1 cellular context compared by ENCODE assay signal in the genomic region with DNA sequence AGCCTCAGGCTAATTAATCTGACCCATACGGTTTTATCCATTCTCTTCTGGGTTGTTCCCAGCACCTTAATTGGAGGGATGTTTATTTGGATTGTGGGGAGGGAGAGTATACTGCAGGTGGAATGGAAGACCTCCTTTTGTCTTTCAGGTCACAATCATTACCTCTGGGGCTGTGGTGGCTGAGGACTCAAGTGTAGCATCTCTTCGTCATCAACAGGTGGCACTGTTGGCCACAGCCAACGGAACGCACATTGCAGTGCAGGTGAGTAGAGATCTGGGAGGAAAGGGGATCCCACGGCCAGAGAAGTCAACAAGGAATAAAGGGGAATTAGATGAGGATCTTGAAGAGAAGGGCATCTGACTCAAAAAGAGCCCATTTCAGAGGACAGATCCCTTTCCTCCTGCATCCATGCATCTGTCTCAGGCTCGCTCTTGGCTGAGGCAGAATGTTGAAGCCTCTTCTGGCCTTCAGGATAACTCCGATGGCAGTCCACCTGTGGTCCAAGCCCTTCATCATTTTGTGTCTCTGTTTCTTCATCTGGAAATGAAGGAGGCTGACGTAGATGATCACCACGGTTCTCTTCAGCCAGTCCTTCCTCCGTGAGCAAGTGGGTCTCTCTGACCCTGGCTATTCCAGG.
TF ChIP-seq lines count a peak whose summit lies in the region.

No MANE protein-coding gene starts in this region.

TF ChIP-seq in HepG2, 621 proteins besides CTCF, POLR2A, EP300 and RAD21 (continues in another document):
- TF ChIP-seq ARNTL (CRISPR knock-in tag; IDR thresholded peaks at IDR 0.05) (peak; percentile 68; the same call in 1 of the 2 replicates), ZNF646 (CRISPR knock-in tag; IDR thresholded peaks at IDR 0.05) (no peak), ZNF17 (CRISPR knock-in tag; IDR thresholded peaks at IDR 0.05) (no peak), NFATC3 (CRISPR knock-in tag; IDR thresholded peaks at IDR 0.05) (no peak), ZNF160 (CRISPR knock-in tag; IDR thresholded peaks at IDR 0.05) (no peak), THAP11 (CRISPR knock-in tag; IDR thresholded peaks at IDR 0.05) (peak; percentile 32; the same call in 1 of the 2 replicates), SOX5 (CRISPR knock-in tag; IDR thresholded peaks at IDR 0.05; ENCODE audit: borderline replicate concordance) (no peak), SOX6 (IDR thresholded peaks at IDR 0.05) (no peak), SOX6 (CRISPR knock-in tag; IDR thresholded peaks at IDR 0.05) (0 out of 2 replicates have a peak, but pooled peaks have one; percentile 15), FOSL2 (CRISPR knock-in tag; IDR thresholded peaks at IDR 0.05) (peak; percentile 44), ZNF331 (CRISPR knock-in tag; IDR thresholded peaks at IDR 0.05) (peak; percentile 45; the same call in 1 of the 2 replicates), HMGXB3 (CRISPR knock-in tag; IDR thresholded peaks at IDR 0.05; ENCODE audit: borderline replicate concordance) (peak; percentile 57; the same call in 1 of the 2 replicates), MXD4 (CRISPR knock-in tag; IDR thresholded peaks at IDR 0.05) (0 out of 2 replicates have a peak, but pooled peaks have one; percentile 38), MXD1 (CRISPR knock-in tag; IDR thresholded peaks at IDR 0.05) (0 out of 2 replicates have a peak, but pooled peaks have one; percentile 27), GATA4 (IDR thresholded peaks at IDR 0.05; ENCODE audit: borderline replicate concordance, low read depth) (no peak), ERF (CRISPR knock-in tag; IDR thresholded peaks at IDR 0.05) (0 out of 2 replicates have a peak, but pooled peaks have one; percentile 27), TEAD2 (CRISPR knock-in tag; IDR thresholded peaks at IDR 0.05) (no peak), ZNF674 (CRISPR knock-in tag; IDR thresholded peaks at IDR 0.05; ENCODE audit: low read depth) (0 out of 2 replicates have a peak, but pooled peaks have one; percentile 17), NFYB (CRISPR knock-in tag; IDR thresholded peaks at IDR 0.05) (0 out of 2 replicates have a peak, but pooled peaks have one; percentile 18), TEAD3 (CRISPR knock-in tag; optimal IDR thresholded peaks at IDR 0.05; ENCODE audit: borderline replicate concordance) (peak; percentile 73), ELF3 (CRISPR knock-in tag; IDR thresholded peaks at IDR 0.05) (0 out of 2 replicates have a peak, but pooled peaks have one; percentile 20), MIXL1 (CRISPR knock-in tag; IDR thresholded peaks at IDR 0.05) (peak; percentile 68; the same call in 1 of the 2 replicates), ISX (CRISPR knock-in tag; conservative IDR thresholded peaks at IDR 0.05) (no peak), ZNF749 (CRISPR knock-in tag; IDR thresholded peaks at IDR 0.05; ENCODE audit: borderline replicate concordance) (no peak), SALL1 (CRISPR knock-in tag; IDR thresholded peaks at IDR 0.05) (0 out of 2 replicates have a peak, but pooled peaks have one; percentile 20), ZNF501 (CRISPR knock-in tag; IDR thresholded peaks at IDR 0.05) (no peak), RBM39 (IDR thresholded peaks at IDR 0.05; ENCODE audit: low read depth, low read length, poor library complexity, severe bottlenecking) (no peak), ZMYM3 (CRISPR knock-in tag; IDR thresholded peaks at IDR 0.05) (no peak), AHR (CRISPR knock-in tag; IDR thresholded peaks at IDR 0.05) (0 out of 2 replicates have a peak, but pooled peaks have one; percentile 64), ZNF7 (CRISPR knock-in tag; IDR thresholded peaks at IDR 0.05) (no peak), TSC22D2 (CRISPR knock-in tag; IDR thresholded peaks at IDR 0.05; ENCODE audit: borderline replicate concordance) (0 out of 2 replicates have a peak, but pooled peaks have one; percentile 42), ZNF143 (CRISPR knock-in tag; IDR thresholded peaks at IDR 0.05) (no peak), ZNF776 (CRISPR knock-in tag; IDR thresholded peaks at IDR 0.05) (no peak), FOXP1 (IDR thresholded peaks at IDR 0.05) (no peak), FOXP1 (CRISPR knock-in tag; IDR thresholded peaks at IDR 0.05) (no peak), BHLHE40 (IDR thresholded peaks at IDR 0.05; ENCODE audit: low read length) (peak; percentile 10; the same call in 1 of the 2 replicates), KMT2B (CRISPR knock-in tag; IDR thresholded peaks at IDR 0.05) (no peak), ZSCAN30 (CRISPR knock-in tag; IDR thresholded peaks at IDR 0.05) (no peak), NCOR1 (IDR thresholded peaks at IDR 0.05; ENCODE audit: borderline replicate concordance, low read length) (no peak), PCBP1 (IDR thresholded peaks at IDR 0.05; ENCODE audit: borderline replicate concordance, low read depth, low read length) (no peak), CBX5 (CRISPR knock-in tag; IDR thresholded peaks at IDR 0.05; ENCODE audit: borderline replicate concordance) (peak; percentile 33; the same call in 1 of the 2 replicates), XRCC5 (optimal IDR thresholded peaks at IDR 0.05; ENCODE audit: low read length) (peak; percentile 86), MED1 (CRISPR knock-in tag; IDR thresholded peaks at IDR 0.05) (no peak), ZNF12 (CRISPR knock-in tag; IDR thresholded peaks at IDR 0.05) (no peak)
- TF ChIP-seq, protein P1, sequence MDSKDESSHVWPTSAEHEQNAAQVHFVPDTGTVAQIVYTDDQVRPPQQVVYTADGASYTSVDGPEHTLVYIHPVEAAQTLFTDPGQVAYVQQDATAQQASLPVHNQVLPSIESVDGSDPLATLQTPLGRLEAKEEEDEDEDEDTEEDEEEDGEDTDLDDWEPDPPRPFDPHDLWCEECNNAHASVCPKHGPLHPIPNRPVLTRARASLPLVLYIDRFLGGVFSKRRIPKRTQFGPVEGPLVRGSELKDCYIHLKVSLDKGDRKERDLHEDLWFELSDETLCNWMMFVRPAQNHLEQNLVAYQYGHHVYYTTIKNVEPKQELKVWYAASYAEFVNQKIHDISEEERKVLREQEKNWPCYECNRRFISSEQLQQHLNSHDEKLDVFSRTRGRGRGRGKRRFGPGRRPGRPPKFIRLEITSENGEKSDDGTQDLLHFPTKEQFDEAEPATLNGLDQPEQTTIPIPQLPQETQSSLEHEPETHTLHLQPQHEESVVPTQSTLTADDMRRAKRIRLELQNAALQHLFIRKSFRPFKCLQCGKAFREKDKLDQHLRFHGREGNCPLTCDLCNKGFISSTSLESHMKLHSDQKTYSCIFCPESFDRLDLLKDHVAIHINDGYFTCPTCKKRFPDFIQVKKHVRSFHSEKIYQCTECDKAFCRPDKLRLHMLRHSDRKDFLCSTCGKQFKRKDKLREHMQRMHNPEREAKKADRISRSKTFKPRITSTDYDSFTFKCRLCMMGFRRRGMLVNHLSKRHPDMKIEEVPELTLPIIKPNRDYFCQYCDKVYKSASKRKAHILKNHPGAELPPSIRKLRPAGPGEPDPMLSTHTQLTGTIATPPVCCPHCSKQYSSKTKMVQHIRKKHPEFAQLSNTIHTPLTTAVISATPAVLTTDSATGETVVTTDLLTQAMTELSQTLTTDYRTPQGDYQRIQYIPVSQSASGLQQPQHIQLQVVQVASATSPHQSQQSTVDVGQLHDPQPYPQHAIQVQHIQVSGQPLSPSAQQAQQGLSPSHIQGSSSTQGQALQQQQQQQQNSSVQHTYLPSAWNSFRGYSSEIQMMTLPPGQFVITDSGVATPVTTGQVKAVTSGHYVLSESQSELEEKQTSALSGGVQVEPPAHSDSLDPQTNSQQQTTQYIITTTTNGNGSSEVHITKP (CRISPR knock-in tag; IDR thresholded peaks at IDR 0.05; ENCODE audit: low read depth): 0 out of 2 replicates have a peak, but pooled peaks have one; percentile 23
- TF ChIP-seq, protein P2, sequence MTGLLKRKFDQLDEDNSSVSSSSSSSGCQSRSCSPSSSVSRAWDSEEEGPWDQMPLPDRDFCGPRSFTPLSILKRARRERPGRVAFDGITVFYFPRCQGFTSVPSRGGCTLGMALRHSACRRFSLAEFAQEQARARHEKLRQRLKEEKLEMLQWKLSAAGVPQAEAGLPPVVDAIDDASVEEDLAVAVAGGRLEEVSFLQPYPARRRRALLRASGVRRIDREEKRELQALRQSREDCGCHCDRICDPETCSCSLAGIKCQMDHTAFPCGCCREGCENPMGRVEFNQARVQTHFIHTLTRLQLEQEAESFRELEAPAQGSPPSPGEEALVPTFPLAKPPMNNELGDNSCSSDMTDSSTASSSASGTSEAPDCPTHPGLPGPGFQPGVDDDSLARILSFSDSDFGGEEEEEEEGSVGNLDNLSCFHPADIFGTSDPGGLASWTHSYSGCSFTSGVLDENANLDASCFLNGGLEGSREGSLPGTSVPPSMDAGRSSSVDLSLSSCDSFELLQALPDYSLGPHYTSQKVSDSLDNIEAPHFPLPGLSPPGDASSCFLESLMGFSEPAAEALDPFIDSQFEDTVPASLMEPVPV (CRISPR knock-in tag; IDR thresholded peaks at IDR 0.05): no peak
